ENCODE assay signal across 9 cellular contexts in genomic region chr19:49086296-49086695, GRCh38. TPM values are rescaled to one million over a fixed set of nuclear protein-coding genes. Genes with fewer than 3 reads are reported as not detected.
DNase-seq lines count a peak whose midpoint lies in the region; ATAC-seq, FAIRE-seq and TF ChIP-seq lines count a peak whose summit lies in the region.
"Had no signal": no experiment of that assay in that cellular context is flagged by ENCODE, and none has a peak within 500 bp of the region (broad histone marks: within the 10 kb centered on the region; RNA-seq: fewer than 3 reads in every experiment).

No MANE protein-coding gene starts in this region.

- no TSS peak for BruUV-seq in OCI-LY7 (replicated peaks; lab: Mats Ljungman, UMichigan)

- no peaks in the 10 kb centered on the region for H3K9me3 Mint-ChIP-seq in CD4-positive, alpha-beta T cell
- no peaks in the 10 kb centered on the region for H3K9me3 Mint-ChIP-seq in osteocyte (ENCODE audit: unreplicated experiment)

- CTCF ChIA-PET in CD4-positive, alpha-beta T cell (lab: Charles Lee): interaction anchor here (0.7 to 4.5 kb wide), 3 partner anchors 12 to 66 kb away, joined by 4 to 24 read pairs (median 6); partner anchors contain the start of gene LIN7B
- CTCF ChIA-PET in OCI-LY7 (lab: Charles Lee; ENCODE audit: unreplicated experiment): no interaction called here

- no peak for FAIRE-seq in GM12892 (lab: Jason Lieb, UNC)

- peaks cover 3% of the 10 kb centered on the region for H3K27me3 Mint-ChIP-seq in CD4-positive, alpha-beta T cell
- no peaks in the 10 kb centered on the region for H3K27me3 Mint-ChIP-seq in osteocyte (ENCODE audit: unreplicated experiment)

- no peak overlapping the region for H3K27ac ChIP-seq in CD4-positive, alpha-beta T cell (ENCODE audit: low read depth, low read length)
- no peak overlapping the region for H3K27ac ChIP-seq in OCI-LY7 (ENCODE audit: low read depth, low read length, poor library complexity, severe bottlenecking)

- H4K20me1 ChIP-seq in OCI-LY7 (ENCODE audit: insufficient read depth, low read length): peaks cover 24% of the 10 kb centered on the region

- peaks cover 52% of the 10 kb centered on the region for H3K79me2 ChIP-seq in OCI-LY7 (ENCODE audit: insufficient read depth, low read depth, low read length)

- no peak overlapping the region for H2AFZ ChIP-seq in OCI-LY7 (ENCODE audit: low read length)

- H3K36me3 Mint-ChIP-seq in CD4-positive, alpha-beta T cell (ENCODE audit: low read depth): peaks cover 54% of the 10 kb centered on the region
- H3K36me3 Mint-ChIP-seq in osteocyte (ENCODE audit: unreplicated experiment): peaks cover 17% of the 10 kb centered on the region

- POLR2A ChIA-PET in CD4-positive, alpha-beta T cell (lab: Charles Lee): interaction anchor here (0.7 kb wide), 1 partner anchor 126 kb away, joined by 3 read pairs; no protein-coding TSS in a partner anchor
- POLR2A ChIA-PET in OCI-LY7 (lab: Charles Lee): interaction anchor here (0.7 kb wide), 2 partner anchors 537 to 816 kb away, joined by 3 to 6 read pairs; no protein-coding TSS in a partner anchor

- intact Hi-C loops in CD4-positive, alpha-beta T cell (cut with DNase I, micrococcal nuclease): loop anchor here in 1 of 2 experiments (10.0 kb wide), 2 partner anchors 399 to 1719 kb away; partner anchors contain the start of gene RPL13A
- intact Hi-C loops in OCI-LY7 (cut with micrococcal nuclease; ENCODE audit: unreplicated experiment): no loop called here

- TF ChIP-seq CTCF in CD4-positive, alpha-beta T cell (IDR thresholded peaks at IDR 0.05): no peak
- no peak for TF ChIP-seq CTCF in OCI-LY7 (conservative IDR thresholded peaks at IDR 0.05; ENCODE audit: low read length)
- no peak for TF ChIP-seq CTCF in epithelial cell of esophagus (IDR thresholded peaks at IDR 0.05; ENCODE audit: insufficient read depth, low read depth, low read length, missing control alignments)
- TF ChIP-seq CTCF in osteocyte (IDR thresholded peaks at IDR 0.05): no peak
- TF ChIP-seq CTCF in GM20000 (IDR thresholded peaks at IDR 0.05; ENCODE audit: extremely low read depth, missing control alignments): no peak

- H3K36me3 ChIP-seq in OCI-LY7 (ENCODE audit: insufficient read depth, low read length): peaks cover 51% of the 10 kb centered on the region

- no peak for ATAC-seq in CD4-positive, alpha-beta T cell (ENCODE audit: poor library complexity)

- H3K4me3 Mint-ChIP-seq in CD4-positive, alpha-beta T cell: peak overlapping the region; percentile 86
- H3K4me3 Mint-ChIP-seq in osteocyte (ENCODE audit: unreplicated experiment): peak overlapping the region; percentile 95

- peaks cover 21% of the 10 kb centered on the region for H3K4me1 ChIP-seq in OCI-LY7 (ENCODE audit: insufficient read depth, low read length, poor library complexity, severe bottlenecking)

- H3K27me3 ChIP-seq in CD4-positive, alpha-beta T cell (ENCODE audit: control insufficient read depth, insufficient read depth, low read length): no peaks in the 10 kb centered on the region

- no peak for DNase-seq in CD4-positive, alpha-beta T cell
- no peak for DNase-seq in OCI-LY7 (ENCODE audit: low spot score)
- DNase-seq in epithelial cell of esophagus (ENCODE audit: low read depth): no peak
- DNase-seq in osteocyte (ENCODE audit: extremely low spot score, unreplicated experiment): no peak
- DNase-seq in erythroblast (lab: John Stamatoyannopoulos, UW): no peak
- DNase-seq in G401 (ENCODE audit: low spot score): no peak
- no peak for DNase-seq in GM20000 (ENCODE audit: low spot score)
- DNase-seq in GM12892 (ENCODE audit: insufficient read length): no peak
- DNase-seq: NCI-H345 had no signal

- H3K27ac Mint-ChIP-seq in CD4-positive, alpha-beta T cell: peak overlapping the region; percentile 87
- peak overlapping the region; percentile 92 for H3K27ac Mint-ChIP-seq in osteocyte (ENCODE audit: unreplicated experiment)

- H3K4me3 ChIP-seq in OCI-LY7 (ENCODE audit: low read depth, low read length, poor library complexity, severe bottlenecking): peak overlapping the region; percentile 98
- H3K4me3 ChIP-seq in epithelial cell of esophagus (ENCODE audit: low read length): peak overlapping the region; percentile 86

- no peaks in the 10 kb centered on the region for H3K9me2 ChIP-seq in OCI-LY7 (ENCODE audit: insufficient read depth, low read length)

- peaks cover 38% of the 10 kb centered on the region for H3K4me1 Mint-ChIP-seq in CD4-positive, alpha-beta T cell (ENCODE audit: low read depth)
- H3K4me1 Mint-ChIP-seq in osteocyte (ENCODE audit: unreplicated experiment): peaks cover 27% of the 10 kb centered on the region

- no peaks in the 10 kb centered on the region for H3K9me3 ChIP-seq in CD4-positive, alpha-beta T cell (ENCODE audit: control insufficient read depth, low read length)
- no peaks in the 10 kb centered on the region for H3K9me3 ChIP-seq in OCI-LY7 (ENCODE audit: low read length)

- in situ Hi-C loops in G401 (cut with HindIII; ENCODE audit: low sequenced_read_pairs): no loop called here

- TF ChIP-seq POLR2A in erythroblast (IDR thresholded peaks at IDR 0.05; ENCODE audit: low read length) (no peak), GM12892 (IDR thresholded peaks at IDR 0.05; ENCODE audit: low read depth, low read length) (no peak)

- peak overlapping the region; percentile 100 for H3K4me2 ChIP-seq in OCI-LY7 (ENCODE audit: low read length)

RNA-seq across cellular contexts. Expression of gene SNRNP70, which starts 1.0 kb away (rescaled TPM):
- total RNA-seq in CD4-positive, alpha-beta T cell: 100 to 1,000 TPM; 375 to 397 TPM
- 392 and 446 TPM in 2 replicates for total RNA-seq in OCI-LY7 (2014; rRNA removed; shearing (Covaris generic))
- total RNA-seq in OCI-LY7 (2022) (181 and 198 TPM in 2 replicates), osteocyte (277 and 286 TPM in 2 replicates)
- 326 and 361 TPM in 2 replicates for total RNA-seq in G401 (2014; rRNA removed; shearing (Covaris generic))
- polyA plus RNA-seq in GM12892 (2012; ENCODE audit: missing spikeins): 108 TPM

RNA-seq across cellular contexts. Expression of gene KCNA7, which starts 13.8 kb away (rescaled TPM):
- not detected for total RNA-seq in CD4-positive, alpha-beta T cell
- total RNA-seq in OCI-LY7 (2014; rRNA removed; shearing (Covaris generic)): not detected in 2 replicates
- not detected in 2 replicates for total RNA-seq in OCI-LY7 (2022)
- total RNA-seq in osteocyte: not detected in 2 replicates
- 0.06 TPM in 1 of 2 replicates, not detected in the other for total RNA-seq in G401 (2014; rRNA removed; shearing (Covaris generic))
- polyA plus RNA-seq in GM12892 (2012; ENCODE audit: missing spikeins): not detected

RNA-seq across cellular contexts. Expression of gene NTF4, which starts 21.7 kb away (rescaled TPM):
- total RNA-seq in CD4-positive, alpha-beta T cell: not detected
- not detected in 2 replicates for total RNA-seq in OCI-LY7 (2014; rRNA removed; shearing (Covaris generic))
- total RNA-seq in OCI-LY7 (2022) (not detected in 2 replicates), osteocyte (not detected in 2 replicates)
- 11.5 and 18.3 TPM in 2 replicates for total RNA-seq in G401 (2014; rRNA removed; shearing (Covaris generic))
- polyA plus RNA-seq in GM12892 (2012; ENCODE audit: missing spikeins): not detected

RNA-seq across cellular contexts. Expression of gene LIN7B, which starts 27.9 kb away (rescaled TPM):
- 1 to 10 TPM; 6.4 to 6.6 TPM for total RNA-seq in CD4-positive, alpha-beta T cell
- 5.5 and 14.7 TPM in 2 replicates for total RNA-seq in OCI-LY7 (2014; rRNA removed; shearing (Covaris generic))
- 3.6 and 4.8 TPM in 2 replicates for total RNA-seq in OCI-LY7 (2022)
- 7.9 and 9.9 TPM in 2 replicates for total RNA-seq in osteocyte
- 19.1 and 32.2 TPM in 2 replicates for total RNA-seq in G401 (2014; rRNA removed; shearing (Covaris generic))
- polyA plus RNA-seq in GM12892 (2012; ENCODE audit: missing spikeins): 0.61 TPM

RNA-seq across cellular contexts. Expression of gene CGB7, which starts 28.7 kb away (rescaled TPM):
- not detected for total RNA-seq in CD4-positive, alpha-beta T cell
- total RNA-seq in OCI-LY7 (2014; rRNA removed; shearing (Covaris generic)): not detected in 2 replicates
- total RNA-seq in OCI-LY7 (2022) (not detected in 2 replicates), osteocyte (0.16 TPM in 1 of 2 replicates, not detected in the other)
- total RNA-seq in G401 (2014; rRNA removed; shearing (Covaris generic)): 4.8 and 7.2 TPM in 2 replicates
- polyA plus RNA-seq in GM12892 (2012; ENCODE audit: missing spikeins): not detected

Comparison
In these comparisons a context has a peak if more than half of its experiments do, and no peak if none do; other contexts are left out.
1. RNA of gene NTF4, which starts 21.7 kb away (total RNA-seq): 11.5 to 18.3 TPM in G401; not detected in osteocyte, not detected in CD4-positive, alpha-beta T cell and not detected in OCI-LY7; every median in the first group is over 10 times any median in the second.